ENCODE assay signal across 34 cellular contexts in genomic region chr1:159795534-159795933, GRCh38. TPM values are rescaled to one million over a fixed set of nuclear protein-coding genes. Genes with fewer than 3 reads are reported as not detected.
"Had no signal": no experiment of that assay in that cellular context is flagged by ENCODE, and none has a peak within 500 bp of the region (broad histone marks: within the 10 kb centered on the region; RNA-seq: fewer than 3 reads in every experiment).

No MANE protein-coding gene starts in this region.

- DNase-seq: activated B cell treated with CpG ODN at 0.5 μM for 24 hours; activated CD4-positive, alpha-beta memory T cell treated with anti-CD3 and anti-CD28 coated beads for 36 hours; activated CD4-positive, alpha-beta T cell treated with anti-CD3 and anti-CD28 coated beads for 4 hours; activated CD4-positive, alpha-beta T cell treated with anti-CD3 and anti-CD28 coated beads, Interleukin-2, amount 10 ng/mL, durations not matched to agents 24 days and 14 days; activated CD4-positive, alpha-beta T cell treated with anti-CD3 and anti-CD28 coated beads, Interleukin-2, amount 50 U/mL, for 1 hour; activated CD4-positive, alpha-beta T cell treated with anti-CD3 and anti-CD28 coated beads, Interleukin-2, amount 50 U/mL, for 4 hours; activated CD4-positive, CD25-positive, alpha-beta regulatory T cell treated with anti-CD3 and anti-CD28 coated beads, Interleukin-2, amount 50 U/mL, for 72 hours; activated CD8-positive, alpha-beta memory T cell treated with anti-CD3 and anti-CD28 coated beads, Interleukin-2, amount 50 U/mL, for 4 hours; activated CD8-positive, alpha-beta T cell treated with anti-CD3 and anti-CD28 coated beads for 36 hours; activated effector memory CD4-positive, alpha-beta T cell treated with anti-CD3 and anti-CD28 coated beads, Interleukin-2, amount 50 U/mL, for 16 hours; activated gamma-delta T cell treated with Interleukin-2 at 50 U/mL for 16 hours; activated naive CD4-positive, alpha-beta T cell; activated naive CD4-positive, alpha-beta T cell treated with anti-CD3 and anti-CD28 coated beads for 36 hours; activated naive CD4-positive, alpha-beta T cell treated with anti-CD3 and anti-CD28 coated beads, Interleukin-2, amount 50 U/mL, for 16 hours; activated naive CD8-positive, alpha-beta T cell treated with anti-CD3 and anti-CD28 coated beads for 36 hours; activated T-cell treated with anti-CD3 and anti-CD28 coated beads for 4 hours; activated T-cell treated with anti-CD3 and anti-CD28 coated beads, Interleukin-2, amount 50 U/mL, for 1 hour; activated T-cell treated with anti-CD3 and anti-CD28 coated beads, Interleukin-2, amount 50 U/mL, for 4 hours; activated T-cell treated with anti-CD3 and anti-CD28 coated beads, Interleukin-2, amount 50 U/mL, for 72 hours; adrenal gland; amniotic stem cell; aorta; body of pancreas; brain microvascular endothelial cell; central memory CD4-positive, alpha-beta T cell; T-helper 2 cell; T-helper 9 cell had no signal

- H3K27me3 ChIP-seq: adrenal gland, body of pancreas, breast epithelium had no signal

- H3K9me3 ChIP-seq: adrenal gland, body of pancreas, breast epithelium had no signal

- H3K27ac ChIP-seq: adrenal gland, body of pancreas, brain microvascular endothelial cell, breast epithelium, VCaP had no signal

- H3K4me3 ChIP-seq: adrenal gland, body of pancreas, breast epithelium had no signal

- H3K36me3 ChIP-seq: adrenal gland, brain microvascular endothelial cell, breast epithelium had no signal

- ATAC-seq: activated CD8-positive, alpha-beta T cell treated with anti-CD3 and anti-CD28 coated beads for 36 hours; activated naive CD4-positive, alpha-beta T cell treated with anti-CD3 and anti-CD28 coated beads, Interleukin-2, amount 50 U/mL, for 72 hours; activated T-cell treated with anti-CD3 and anti-CD28 coated beads, Interleukin-2, amount 50 U/mL, for 4 hours; activated T-cell treated with anti-CD3 and anti-CD28 coated beads, Interleukin-2, amount 50 U/mL, for 72 hours; activated T-helper 17 cell treated with anti-CD3 and anti-CD28 coated beads, Interleukin-2, amount 50 U/mL, for 72 hours; body of pancreas had no signal

- H3K4me1 ChIP-seq: adrenal gland, body of pancreas, breast epithelium had no signal

RNA-seq across cellular contexts. Expression of gene FCRL6, which starts 6.6 kb away (rescaled TPM):
- total RNA-seq: activated B cell treated with CpG ODN at 0.5 μM for 24 hours; activated CD4-positive, alpha-beta memory T cell treated with anti-CD3 and anti-CD28 coated beads for 36 hours; activated CD4-positive, alpha-beta T cell treated with anti-CD3 and anti-CD28 coated beads, Interleukin-2, amount 10 ng/mL, durations not matched to agents 24 days and 14 days; activated naive CD4-positive, alpha-beta T cell treated with anti-CD3 and anti-CD28 coated beads for 36 hours; activated naive CD4-positive, alpha-beta T cell treated with anti-CD3 and anti-CD28 coated beads, Interleukin-2, amount 50 U/mL, for 72 hours; activated naive CD8-positive, alpha-beta T cell treated with anti-CD3 and anti-CD28 coated beads for 36 hours; activated T-helper 1 cell treated with anti-CD3 and anti-CD28 coated beads, Interleukin-12 subunit alpha, Interleukin-12 subunit beta, Interleukin-2, Interleukin-4 antibody, amounts not matched to agents 30 ng/mL and 10 ng/mL and 1 ng/mL, durations not matched to agents 14 hours and 24 hours and 36 hours; activated T-helper 17 cell treated with anti-CD3 and anti-CD28 coated beads, Interleukin-2, amount 50 U/mL, for 72 hours; astrocyte; cerebellum had no signal

RNA-seq across cellular contexts. Expression of gene SLAMF8, which starts 31.1 kb away (rescaled TPM):
- total RNA-seq: cerebellum had no signal
